Comparison of ENCODE assay signal across 1 cellular context in genomic region chr1:160340146-160340545, GRCh38.
TF ChIP-seq lines count a peak whose summit lies in the region.

No MANE protein-coding gene starts in this region.

TF ChIP-seq in liver, 16 proteins besides CTCF, POLR2A, EP300 and RAD21 (continued from another document):
- no peak for TF ChIP-seq ZBTB33 (IDR thresholded peaks at IDR 0.05)
- TF ChIP-seq EGR1 (IDR thresholded peaks at IDR 0.05; ENCODE audit: low read depth in 2 of 2), result no peak
- no peak for TF ChIP-seq TAF1 (conservative IDR thresholded peaks at IDR 0.05)
- no peak for TF ChIP-seq REST (IDR thresholded peaks at IDR 0.05)
- no peak for TF ChIP-seq HNF4A (conservative IDR thresholded peaks at IDR 0.05)
- no peak for TF ChIP-seq NR2F2 (IDR thresholded peaks at IDR 0.05)
- TF ChIP-seq ATF3 (IDR thresholded peaks at IDR 0.05), result no peak
- no peak for TF ChIP-seq GABPA (IDR thresholded peaks at IDR 0.05 in 1 of 2, conservative IDR thresholded peaks at IDR 0.05 in 1 of 2)
- TF ChIP-seq SP1 (IDR thresholded peaks at IDR 0.05), result no peak
- no peak for TF ChIP-seq MAX (IDR thresholded peaks at IDR 0.05)
